Comparison of ENCODE assay signal across 12 cellular contexts in genomic region chr12:101928556-101928955, GRCh38.
"Had no signal": no experiment of that assay in that cellular context is flagged by ENCODE, and none has a peak within 500 bp of the region (broad histone marks: within the 10 kb centered on the region; RNA-seq: fewer than 3 reads in every experiment).

No MANE protein-coding gene starts in this region.

- H3K27me3 ChIP-seq: esophagus muscularis mucosa had no signal

- H3K4me3 ChIP-seq: esophagus muscularis mucosa had no signal

- FAIRE-seq: bronchial epithelial cell, TTC549 had no signal

- H3K36me3 ChIP-seq: esophagus muscularis mucosa had no signal

- DNase-seq: activated gamma-delta T cell treated with Interleukin-2 at 50 U/mL for 16 hours; activated naive CD8-positive, alpha-beta T cell treated with anti-CD3 and anti-CD28 coated beads, Interleukin-2, amount 10 ng/mL, durations not matched to agents 7 days and 5 days; activated T-cell treated with anti-CD3 and anti-CD28 coated beads, Interleukin-2, amount 50 U/mL, for 24 hours; aorta; foreskin fibroblast; head of caudate nucleus; stimulated activated CD4-positive, alpha-beta T cell treated with anti-CD3 and anti-CD28 coated beads, Interleukin-15, amount 100 ng/mL, for 24 hours; stimulated activated CD4-positive, alpha-beta T cell treated with anti-CD3 and anti-CD28 coated beads, Interleukin-4, amount 100 ng/mL, for 4 hours; substantia nigra had no signal

- H3K9me3 ChIP-seq: esophagus muscularis mucosa had no signal

- H3K27ac ChIP-seq: esophagus muscularis mucosa had no signal
